ENCODE assay signal across 12 cellular contexts in genomic region chr22:29719894-29720645, GRCh38. TPM values are rescaled to one million over a fixed set of nuclear protein-coding genes. Genes with fewer than 3 reads are reported as not detected.
DNase-seq lines count a peak whose midpoint lies in the region; ATAC-seq and TF ChIP-seq lines count a peak whose summit lies in the region.
"Had no signal": no experiment of that assay in that cellular context is flagged by ENCODE, and none has a peak within 500 bp of the region (broad histone marks: within the 10 kb centered on the region; RNA-seq: fewer than 3 reads in every experiment).

Gene CABP7, plus strand, starts transcription at chr22:29720003. Its CDS starts 422 bp downstream, at chr22:29720425.

- peaks cover 20% of the 10 kb centered on the region for H3K27me3 ChIP-seq in PC-9 (ENCODE audit: insufficient read depth, low read depth)
- H3K27me3 ChIP-seq in endocrine pancreas (ENCODE audit: control insufficient read depth, insufficient read depth, low read length): no peaks in the 10 kb centered on the region
- H3K27me3 ChIP-seq in testis: peaks cover 4% of the 10 kb centered on the region

- H3K4me1 ChIP-seq in PC-9 (replicated peaks; ENCODE audit: insufficient read depth) (no peaks in the 10 kb centered on the region), endocrine pancreas (ENCODE audit: control insufficient read depth, insufficient read depth, low read length) (no peaks in the 10 kb centered on the region), testis (no peaks in the 10 kb centered on the region)

- H3K27ac ChIP-seq in PC-9 (no peak within 1 kb of the TSS), testis (no peak within 1 kb of the TSS)
- H3K27ac ChIP-seq: thyroid gland had no signal

- intact Hi-C loops in PC-9 (cut with micrococcal nuclease; ENCODE audit: unreplicated experiment): no loop called here
- intact Hi-C loops in testis (cut with DNase I; ENCODE audit: low total_unique reads): no loop called here

- H3K36me3 ChIP-seq in PC-9 (ENCODE audit: low read depth): no peaks in the 10 kb centered on the region
- no peaks in the 10 kb centered on the region for H3K36me3 ChIP-seq in endocrine pancreas (ENCODE audit: control insufficient read depth, insufficient read depth, low read length)
- H3K36me3 ChIP-seq in testis (ENCODE audit: low read depth, missing control alignments): no peaks in the 10 kb centered on the region
- H3K36me3 ChIP-seq: thyroid gland had no signal

- WGBS in testis, 2 donors: 0% methylated on average over 8 of the region's 116 CpGs; no CpG with 5 or more reads in 1 of the 2 donors

- 0 out of 2 replicates have a peak within 1 kb of the TSS, but pooled peaks have one; percentile 58 for H2AFZ ChIP-seq in PC-9

- H3K9me2 ChIP-seq in PC-9 (ENCODE audit: insufficient read depth): no peaks in the 10 kb centered on the region

- no peak within 1 kb of the TSS; the same call in 1 of the 2 replicates for H3K4me3 ChIP-seq in PC-9
- H3K4me3 ChIP-seq in endocrine pancreas (ENCODE audit: control insufficient read depth, insufficient read depth, low read length): no peak within 1 kb of the TSS
- peak within 1 kb of the TSS; percentile 18 for H3K4me3 ChIP-seq in skeletal muscle cell (ENCODE audit: low read depth, low read length)
- peak within 1 kb of the TSS in 1 of 2 donors; percentile 12 for H3K4me3 ChIP-seq in testis
- H3K4me3 ChIP-seq: thyroid gland had no signal

- peak; percentile 43 to 55 for ATAC-seq in activated T-cell treated with anti-CD3 and anti-CD28 coated beads, Interleukin-2, amount 50 U/mL, for 4 hours
- ATAC-seq in HG03342 (IDR thresholded peaks at IDR 0.05; ENCODE audit: unreplicated experiment): no peak

- no peak for DNase-seq in activated T-cell treated with anti-CD3 and anti-CD28 coated beads, Interleukin-2, amount 50 U/mL, for 4 hours
- DNase-seq in activated T-cell treated with anti-CD3 and anti-CD28 coated beads for 4 hours (no peak), PC-9 (no peak), skeletal muscle cell (ENCODE audit: low read depth) (no peak), testis (no peak), NCI-H226 (no peak)
- DNase-seq: activated CD4-positive, CD25-positive, alpha-beta regulatory T cell treated with anti-CD3 and anti-CD28 coated beads, Interleukin-2, amount 50 U/mL, for 72 hours; CD8-positive, alpha-beta memory T cell; stimulated activated CD4-positive, alpha-beta T cell treated with anti-CD3 and anti-CD28 coated beads, Interleukin-2, amount 100 ng/mL, for 48 hours; thyroid gland had no signal

- no peak for TF ChIP-seq POLR2A in testis (IDR thresholded peaks at IDR 0.05)

- H3K4me2 ChIP-seq in PC-9: peak within 1 kb of the TSS; percentile 59

- TF ChIP-seq CTCF in PC-9 (conservative IDR thresholded peaks at IDR 0.05) (no peak), testis (IDR thresholded peaks at IDR 0.05) (no peak)

- H3K9ac ChIP-seq in endocrine pancreas (ENCODE audit: control insufficient read depth, insufficient read depth, low read length): peak within 1 kb of the TSS; percentile 7

- no peak within 1 kb of the TSS for H3K4me3 Mint-ChIP-seq in activated T-cell treated with anti-CD3 and anti-CD28 coated beads, Interleukin-2, amount 50 U/mL, for 4 hours

- H3F3A ChIP-seq in PC-9 (ENCODE audit: insufficient read depth, low read depth): no peaks in the 10 kb centered on the region

- no peaks in the 10 kb centered on the region for H3K9me3 Mint-ChIP-seq in activated T-cell treated with anti-CD3 and anti-CD28 coated beads, Interleukin-2, amount 50 U/mL, for 4 hours

- H4K20me1 ChIP-seq in PC-9 (ENCODE audit: insufficient read depth): 0 out of 2 replicates have a peak, but pooled peaks cover 4% of the 10 kb centered on the region

- H3K4me1 Mint-ChIP-seq in activated T-cell treated with anti-CD3 and anti-CD28 coated beads, Interleukin-2, amount 50 U/mL, for 4 hours (ENCODE audit: low read depth): peaks cover 3% of the 10 kb centered on the region

- CTCF ChIA-PET in PC-9 (lab: Charles Lee): no interaction called here

- H3K79me2 ChIP-seq in PC-9 (ENCODE audit: low read depth): no peaks in the 10 kb centered on the region

- H3K9me3 ChIP-seq in PC-9 (ENCODE audit: insufficient read depth, low read depth) (no peaks in the 10 kb centered on the region), endocrine pancreas (ENCODE audit: control insufficient read depth, low read length) (no peaks in the 10 kb centered on the region), testis (no peaks in the 10 kb centered on the region)
- H3K9me3 ChIP-seq: thyroid gland had no signal

- BruUV-seq in PC-9 (replicated peaks; lab: Mats Ljungman, UMichigan): no TSS peak

- H3K36me3 Mint-ChIP-seq in activated T-cell treated with anti-CD3 and anti-CD28 coated beads, Interleukin-2, amount 50 U/mL, for 4 hours (ENCODE audit: insufficient read depth): no peaks in the 10 kb centered on the region
- H3K36me3 Mint-ChIP-seq: CD8-positive, alpha-beta memory T cell had no signal

- POLR2A ChIA-PET in PC-9 (lab: Charles Lee; ENCODE audit: unreplicated experiment): no interaction called here

- peaks cover 50% of the 10 kb centered on the region for H3K27me3 Mint-ChIP-seq in activated T-cell treated with anti-CD3 and anti-CD28 coated beads, Interleukin-2, amount 50 U/mL, for 4 hours (ENCODE audit: low read depth)

RNA-seq across cellular contexts. Expression of gene CABP7, which starts in this region (rescaled TPM):
- total RNA-seq in activated T-cell treated with anti-CD3 and anti-CD28 coated beads, Interleukin-2, amount 50 U/mL, for 4 hours: under 1 TPM; 0.11 to 0.20 (median 0.13) TPM
- total RNA-seq in PC-9 (2021): 0.11 TPM in 1 of 2 replicates, not detected in the other
- 1 to 10 TPM in 1 of 2 donors, under 1 TPM in 1; 0.79 to 1.6 TPM for total RNA-seq in testis
- 1.6 TPM for polyA plus RNA-seq in testis (ENCODE audit: insufficient read depth, low read depth, low replicate concordance)
- polyA plus RNA-seq: CD8-positive, alpha-beta memory T cell had no signal

Comparison
In these comparisons a context has a peak if more than half of its experiments do, and no peak if none do; other contexts are left out.
1. Peak in ATAC-seq in activated T-cell treated with anti-CD3 and anti-CD28 coated beads, Interleukin-2, amount 50 U/mL, for 4 hours; RNA of the gene not detected or under 1 TPM.